Comparison of ENCODE assay signal across 11 cellular contexts in the genomic region with DNA sequence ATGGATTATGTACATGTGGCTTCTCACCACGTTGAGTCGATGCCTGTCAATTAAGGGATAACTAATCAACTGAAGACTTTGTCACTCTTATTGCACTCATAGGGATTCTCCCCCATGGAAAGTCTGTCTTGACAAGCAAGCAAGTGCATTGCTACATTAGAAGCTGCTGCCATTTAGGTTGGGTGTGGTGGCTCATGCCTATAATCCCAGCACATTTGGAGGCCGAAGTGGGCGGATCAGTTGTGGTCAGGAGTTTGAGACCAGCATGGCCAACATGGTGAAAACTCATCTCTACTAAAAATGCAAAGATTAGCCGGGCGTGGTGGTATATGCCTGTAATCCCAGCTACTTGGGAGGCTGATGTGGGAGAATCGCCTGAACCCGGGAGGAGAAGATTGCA. TPM values are rescaled to one million over a fixed set of nuclear protein-coding genes. Genes with fewer than 3 reads are reported as not detected.
DNase-seq lines count a peak whose midpoint lies in the region; ATAC-seq and TF ChIP-seq lines count a peak whose summit lies in the region.
"Had no signal": no experiment of that assay in that cellular context is flagged by ENCODE, and none has a peak within 500 bp of the region (broad histone marks: within the 10 kb centered on the region; RNA-seq: fewer than 3 reads in every experiment).

No MANE protein-coding gene starts in this region.

- H3K4me1 ChIP-seq in H9 (ENCODE audit: insufficient read depth, low read length) (no peaks in the 10 kb centered on the region), breast epithelium (peaks cover 0 to 5% of the 10 kb centered on the region in 2 donors)

- H3K79me2 ChIP-seq in H9 (ENCODE audit: insufficient read depth, low read length) = no peaks in the 10 kb centered on the region

- no peaks in the 10 kb centered on the region for H4K20me1 ChIP-seq in H9 (ENCODE audit: control insufficient read depth, insufficient read depth, insufficient read length)

- peak overlapping the region; percentile 23 for H3K4me2 ChIP-seq in H9 (ENCODE audit: insufficient read depth, insufficient read length, low read length)

- peaks cover 38 to 47% of the 10 kb centered on the region in 2 experiments for H3K4me1 Mint-ChIP-seq in H9
- peaks cover 12 to 43% of the 10 kb centered on the region in 2 donors for H3K4me1 Mint-ChIP-seq in natural killer cell

- H3K36me3 Mint-ChIP-seq in H9 (ENCODE audit: insufficient read depth in 1 of 3, low read depth in 3 of 3) = peaks cover 0 to 2% (median 0%) of the 10 kb centered on the region in 3 experiments; a peak in 3 of 7 replicates
- H3K36me3 Mint-ChIP-seq in natural killer cell = no peaks in the 10 kb centered on the region

- H3K27ac Mint-ChIP-seq in H9 = peak overlapping the region in 1 of 3 experiments; percentile 95; a peak in 3 of 7 replicates
- peak overlapping the region; percentile 93 to 95 for H3K27ac Mint-ChIP-seq in natural killer cell

- H3K4ac ChIP-seq in H9 (ENCODE audit: low read depth, low read length) = no peak overlapping the region

- H3K9me3 Mint-ChIP-seq in H9 (peaks cover 0 to 2% of the 10 kb centered on the region in 2 experiments; a peak in 1 of 5 replicates), natural killer cell (no peaks in the 10 kb centered on the region)

- no peaks in the 10 kb centered on the region for H3K27me3 ChIP-seq in H9 (ENCODE audit: insufficient read depth, low read length)
- H3K27me3 ChIP-seq in breast epithelium = no peaks in the 10 kb centered on the region

- DNase-seq in H9 (no peak), breast epithelium (ENCODE audit: low spot score in 2 of 2) (no peak), natural killer cell (no peak), D341Med (ENCODE audit: low spot score) (no peak), NCI-H2227 treated with DMSO at 0.1 percent for 48 hours (lab: John Stamatoyannopoulos, UW) (no peak)
- DNase-seq: activated naive CD4-positive, alpha-beta T cell; erythroblast; kidney glomerular epithelial cell had no signal

- TF ChIP-seq POLR2A in breast epithelium (IDR thresholded peaks at IDR 0.05) = no peak

- intact Hi-C loops in breast epithelium (cut with DNase I; ENCODE audit: low total_unique reads) = no loop called here
- intact Hi-C loops in natural killer cell (cut with micrococcal nuclease) = loop anchor here (5.0 kb wide), 1 partner anchor 50 kb away; the partner anchor contains the start of gene PIN1

- H3K23ac ChIP-seq in H9 (ENCODE audit: insufficient read length, low read depth, low read length) = no peak overlapping the region

- H2BK20ac ChIP-seq in H9 (ENCODE audit: low read depth, low read length, poor library complexity, severe bottlenecking) = no peak overlapping the region

- H2BK120ac ChIP-seq in H9 (ENCODE audit: low read depth, low read length, poor library complexity, severe bottlenecking) = no peak overlapping the region

- no peak overlapping the region for H2AFZ ChIP-seq in H9 (ENCODE audit: low read length)

- no peak overlapping the region for H3K56ac ChIP-seq in H9 (ENCODE audit: insufficient read length, low read depth, low read length)

- H4K91ac ChIP-seq in H9 (ENCODE audit: insufficient read length, low read depth, low read length) = no peak overlapping the region

- TF ChIP-seq CTCF in 22Rv1 (IDR thresholded peaks at IDR 0.05) (no peak), H9 (conservative IDR thresholded peaks at IDR 0.05) (no peak), breast epithelium (IDR thresholded peaks at IDR 0.05) (no peak), natural killer cell (IDR thresholded peaks at IDR 0.05) (no peak)

- H3K27me3 Mint-ChIP-seq in H9 (ENCODE audit: low read depth) = no peaks in the 10 kb centered on the region
- H3K27me3 Mint-ChIP-seq in natural killer cell (ENCODE audit: low read depth in 2 of 2) = no peaks in the 10 kb centered on the region

- H3K9me3 ChIP-seq in H9 (ENCODE audit: control insufficient read depth, low read depth, low read length) = no peaks in the 10 kb centered on the region
- no peaks in the 10 kb centered on the region for H3K9me3 ChIP-seq in breast epithelium

- no peak overlapping the region for H2BK12ac ChIP-seq in H9 (ENCODE audit: insufficient read length, low read depth, low read length)

- no peak overlapping the region for H2AK5ac ChIP-seq in H9 (ENCODE audit: insufficient read length, low read length)

- H4K8ac ChIP-seq in H9 (replicated peaks; ENCODE audit: insufficient read length, low read depth, low read length) = no peak overlapping the region

- no peak overlapping the region for H3T11ph ChIP-seq in H9 (ENCODE audit: low read length)

- ATAC-seq in natural killer cell (no peak), esophagus mucosa (no peak), GM21367 (IDR thresholded peaks at IDR 0.05; ENCODE audit: unreplicated experiment) (no peak)

- H3K14ac ChIP-seq in H9 (ENCODE audit: insufficient read depth, low read length) = no peak overlapping the region

- H3K27ac ChIP-seq in 22Rv1 = peak overlapping the region; percentile 93; the same call in 1 of the 2 replicates
- no peak overlapping the region for H3K27ac ChIP-seq in H9 (ENCODE audit: insufficient read length, low read depth, low read length)
- peak overlapping the region; percentile 91 to 99 for H3K27ac ChIP-seq in breast epithelium

- no CpG with 5 or more reads among the region's 8 CpGs for WGBS in H9 (ENCODE audit: extremely low coverage, insufficient read length, low lambda C conversion rate)

- no peaks in the 10 kb centered on the region for H3K36me3 ChIP-seq in breast epithelium

- no peak overlapping the region for H2BK15ac ChIP-seq in H9 (ENCODE audit: low read depth, low read length)

- no peaks in the 10 kb centered on the region for H3K23me2 ChIP-seq in H9 (ENCODE audit: insufficient read length, low read depth, low read length, poor library complexity, severe bottlenecking)

- no peak overlapping the region for H4K5ac ChIP-seq in H9 (ENCODE audit: insufficient read length, low read depth, low read length)

- no peak overlapping the region for H3K9ac ChIP-seq in H9 (ENCODE audit: extremely low read depth, insufficient read length, low read length)

- H2BK5ac ChIP-seq in H9 (ENCODE audit: insufficient read length, low read length) = no peak overlapping the region

- H3K18ac ChIP-seq in H9 (ENCODE audit: insufficient read length, low read depth, low read length) = no peak overlapping the region

- H3K79me1 ChIP-seq in H9 (ENCODE audit: insufficient read depth, low read depth, low read length, poor library complexity, severe bottlenecking) = no peaks in the 10 kb centered on the region

- H3K4me3 Mint-ChIP-seq in H9 (peak overlapping the region; percentile 62 to 80), natural killer cell (peak overlapping the region; percentile 72)

- H3K4me3 ChIP-seq in breast epithelium = peak overlapping the region in 2 of 3 donors; percentile 62 to 96

RNA-seq across cellular contexts. Expression of gene ZNF846, which starts 18.3 kb away (rescaled TPM):
- total RNA-seq in H9 (2021) (8.1 and 9.2 TPM in 2 replicates), breast epithelium (10 to 100 TPM; 10.5 to 26.7 (median 20.8) TPM), natural killer cell (10 to 100 TPM in 2 of 3 donors, 1 to 10 TPM in 1; 9.8 to 15.6 (median 12.8) TPM), esophagus mucosa (13.0 TPM)

RNA-seq across cellular contexts. Expression of gene FBXL12, which starts 32.1 kb away (rescaled TPM):
- total RNA-seq in H9 (2021) (31.8 and 34.9 TPM in 2 replicates), breast epithelium (10 to 100 TPM; 18.7 to 27.1 (median 19.7) TPM), natural killer cell (10 to 100 TPM; 36.9 to 46.8 (median 43.6) TPM), esophagus mucosa (13.2 TPM)

RNA-seq across cellular contexts. Expression of gene UBL5, which starts 40.9 kb away (rescaled TPM):
- total RNA-seq in H9 (2021) (393 and 405 TPM in 2 replicates), breast epithelium (100 to 1,000 TPM; 381 to 489 (median 475) TPM), natural killer cell (100 to 1,000 TPM; 193 to 239 (median 194) TPM), esophagus mucosa (297 TPM)

RNA-seq across cellular contexts. Expression of gene PIN1, which starts 48.3 kb away (rescaled TPM):
- total RNA-seq in H9 (2021) (106 and 110 TPM in 2 replicates), breast epithelium (100 to 1,000 TPM in 1 of 3 donors, 10 to 100 TPM in 2; 71.3 to 114 (median 73.4) TPM), natural killer cell (10 to 100 TPM; 68.3 to 82.6 (median 74.8) TPM), esophagus mucosa (54.4 TPM)
